9 cellular contexts compared by ENCODE assay signal in genomic region chr19:17999685-18000479, GRCh38. TPM values are rescaled to one million over a fixed set of nuclear protein-coding genes. Genes with fewer than 3 reads are reported as not detected.
DNase-seq lines count a peak whose midpoint lies in the region; ATAC-seq, FAIRE-seq and TF ChIP-seq lines count a peak whose summit lies in the region.
"Had no signal": no experiment of that assay in that cellular context is flagged by ENCODE, and none has a peak within 500 bp of the region (broad histone marks: within the 10 kb centered on the region; RNA-seq: fewer than 3 reads in every experiment).

No MANE protein-coding gene starts in this region.

- no peaks in the 10 kb centered on the region for H3K4me1 Mint-ChIP-seq in astrocyte (ENCODE audit: low read depth, unreplicated experiment)
- peaks cover 6 to 25% of the 10 kb centered on the region in 2 donors for H3K4me1 Mint-ChIP-seq in natural killer cell

- H3K27me3 Mint-ChIP-seq in astrocyte (ENCODE audit: low read depth, unreplicated experiment) (peaks cover 5% of the 10 kb centered on the region), natural killer cell (ENCODE audit: low read depth in 2 of 2) (no peaks in the 10 kb centered on the region)

- intact Hi-C loops in natural killer cell (cut with micrococcal nuclease), result loop anchor here (2.0 kb wide), 2 partner anchors 45 to 67 kb away; partner anchors contain the start of gene CCDC124

- H3K9me3 Mint-ChIP-seq in astrocyte (ENCODE audit: unreplicated experiment) (no peaks in the 10 kb centered on the region), natural killer cell (no peaks in the 10 kb centered on the region)

- H3K27ac ChIP-seq in 22Rv1, result peak overlapping the region; percentile 85
- H3K27ac ChIP-seq in astrocyte (ENCODE audit: low read depth, low read length), result no peak overlapping the region

- peaks cover 5% of the 10 kb centered on the region for H3K4me1 ChIP-seq in astrocyte (ENCODE audit: insufficient read depth, low read length)

- H4K20me1 ChIP-seq in astrocyte (ENCODE audit: insufficient read depth, low read length), result peaks cover 4% of the 10 kb centered on the region

- no peaks in the 10 kb centered on the region for H3K36me3 ChIP-seq in astrocyte (ENCODE audit: insufficient read depth, low read length)

- H3K27me3 ChIP-seq in astrocyte (ENCODE audit: insufficient read depth, low read length), result no peaks in the 10 kb centered on the region

- no peaks in the 10 kb centered on the region for H3K36me3 Mint-ChIP-seq in astrocyte (ENCODE audit: low read depth, unreplicated experiment)
- no peaks in the 10 kb centered on the region for H3K36me3 Mint-ChIP-seq in natural killer cell

- TF ChIP-seq CTCF in 22Rv1 (IDR thresholded peaks at IDR 0.05) (no peak), astrocyte (IDR thresholded peaks at IDR 0.05; ENCODE audit: insufficient read depth, low read depth, low read length) (no peak), natural killer cell (IDR thresholded peaks at IDR 0.05) (no peak)

- peak overlapping the region; percentile 67 for H3K4me3 ChIP-seq in Jurkat, Clone E6-1 (ENCODE audit: low read length)
- H3K4me3 ChIP-seq in astrocyte (ENCODE audit: insufficient read depth, low read depth, low read length), result no peak overlapping the region

- H2AFZ ChIP-seq in astrocyte (ENCODE audit: low read depth, low read length), result no peak overlapping the region

- H3K4me3 Mint-ChIP-seq in astrocyte (ENCODE audit: unreplicated experiment) (peak overlapping the region; percentile 82), natural killer cell (peak overlapping the region; percentile 88)

- no peak for ATAC-seq in natural killer cell

- H3K4me2 ChIP-seq in astrocyte (ENCODE audit: low read length), result peak overlapping the region; percentile 87

- FAIRE-seq in astrocyte (lab: Jason Lieb, UNC), result no peak

- H3K27ac Mint-ChIP-seq in astrocyte (ENCODE audit: unreplicated experiment) (peak overlapping the region; percentile 77), natural killer cell (peak overlapping the region; percentile 89 to 98)

- H3K9ac ChIP-seq in astrocyte (ENCODE audit: low read length), result no peak overlapping the region

- H3K79me2 ChIP-seq in astrocyte (ENCODE audit: insufficient read depth, low read length), result peaks cover 8% of the 10 kb centered on the region

- no peaks in the 10 kb centered on the region for H3K9me3 ChIP-seq in astrocyte (ENCODE audit: insufficient read depth, low read depth, low read length)

- DNase-seq in Jurkat, Clone E6-1 (ENCODE audit: low read depth, low spot score), result no peak
- DNase-seq in astrocyte (ENCODE audit: low read depth) (no peak), natural killer cell (no peak), NCI-H2081 (lab: John Stamatoyannopoulos, UW) (no peak), NCI-H2171 treated with DMSO at 0.1 percent for 48 hours (lab: John Stamatoyannopoulos, UW) (no peak), kidney glomerular epithelial cell (lab: John Stamatoyannopoulos, UW) (no peak), Ammon's horn (ENCODE audit: low spot score) (no peak)

RNA-seq across cellular contexts. Expression of gene ARRDC2, which starts 8.1 kb away (rescaled TPM):
- polyA plus RNA-seq in Jurkat, Clone E6-1 (2012; ENCODE audit: insufficient read depth, insufficient read length), result 16.4 TPM
- total RNA-seq in astrocyte (2.6 and 2.8 TPM in 2 replicates), natural killer cell (100 to 1,000 TPM; 110 to 131 (median 121) TPM)

RNA-seq across cellular contexts. Expression of gene KCNN1, which starts 33.0 kb away (rescaled TPM):
- polyA plus RNA-seq in Jurkat, Clone E6-1 (2012; ENCODE audit: insufficient read depth, insufficient read length), result 0.77 TPM
- total RNA-seq in astrocyte (1.5 and 1.6 TPM in 2 replicates), natural killer cell (not detected)
- total RNA-seq: HT1080 had no signal

Comparison
In these comparisons a context has a peak if more than half of its experiments do, and no peak if none do; other contexts are left out.
1. RNA of gene ARRDC2, which starts 8.1 kb away (total RNA-seq): 110 to 131 TPM in natural killer cell; 2.6 to 2.8 TPM in astrocyte; every median in the first group is over 10 times any median in the second.